In the genomic region with DNA sequence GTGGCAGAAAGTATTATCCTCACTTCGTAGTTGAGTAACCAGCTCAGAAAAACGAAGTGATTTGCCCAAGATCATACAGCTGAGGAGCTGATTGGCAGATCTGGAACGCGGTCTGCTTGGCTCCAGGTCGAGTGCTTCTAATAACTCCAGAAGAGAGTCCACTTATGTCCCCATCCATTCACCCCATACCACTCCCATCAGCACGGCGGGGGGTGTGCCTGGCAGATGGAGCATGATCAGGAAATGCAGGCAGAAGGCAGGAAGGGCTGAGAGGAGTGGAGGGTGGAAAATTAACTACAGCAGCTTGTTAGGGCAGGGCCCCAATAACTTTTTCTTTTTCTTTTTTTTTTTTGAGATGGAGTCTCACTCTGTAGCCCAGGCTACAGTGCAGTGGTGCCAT, we compare ENCODE assay signal across 1 cellular context.
TF ChIP-seq lines count a peak whose summit lies in the region.

No MANE protein-coding gene starts in this region.

TF ChIP-seq in GM23338, 12 proteins besides CTCF, POLR2A, EP300 and RAD21 (continued from another document):
- TF ChIP-seq ZNF462 (CRISPR knock-in tag; IDR thresholded peaks at IDR 0.05) (no peak), ZNF331 (CRISPR knock-in tag; IDR thresholded peaks at IDR 0.05; ENCODE audit: low read depth) (no peak), POLR2AphosphoS5 (IDR thresholded peaks at IDR 0.05; ENCODE audit: low read depth) (no peak), CREB1 (CRISPR knock-in tag; IDR thresholded peaks at IDR 0.05; ENCODE audit: low read depth) (no peak), ZNF114 (CRISPR knock-in tag; IDR thresholded peaks at IDR 0.05) (no peak)
- TF ChIP-seq, protein P1, sequence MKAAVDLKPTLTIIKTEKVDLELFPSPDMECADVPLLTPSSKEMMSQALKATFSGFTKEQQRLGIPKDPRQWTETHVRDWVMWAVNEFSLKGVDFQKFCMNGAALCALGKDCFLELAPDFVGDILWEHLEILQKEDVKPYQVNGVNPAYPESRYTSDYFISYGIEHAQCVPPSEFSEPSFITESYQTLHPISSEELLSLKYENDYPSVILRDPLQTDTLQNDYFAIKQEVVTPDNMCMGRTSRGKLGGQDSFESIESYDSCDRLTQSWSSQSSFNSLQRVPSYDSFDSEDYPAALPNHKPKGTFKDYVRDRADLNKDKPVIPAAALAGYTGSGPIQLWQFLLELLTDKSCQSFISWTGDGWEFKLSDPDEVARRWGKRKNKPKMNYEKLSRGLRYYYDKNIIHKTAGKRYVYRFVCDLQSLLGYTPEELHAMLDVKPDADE (IDR thresholded peaks at IDR 0.05) = no peak
- TF ChIP-seq, protein P2, sequence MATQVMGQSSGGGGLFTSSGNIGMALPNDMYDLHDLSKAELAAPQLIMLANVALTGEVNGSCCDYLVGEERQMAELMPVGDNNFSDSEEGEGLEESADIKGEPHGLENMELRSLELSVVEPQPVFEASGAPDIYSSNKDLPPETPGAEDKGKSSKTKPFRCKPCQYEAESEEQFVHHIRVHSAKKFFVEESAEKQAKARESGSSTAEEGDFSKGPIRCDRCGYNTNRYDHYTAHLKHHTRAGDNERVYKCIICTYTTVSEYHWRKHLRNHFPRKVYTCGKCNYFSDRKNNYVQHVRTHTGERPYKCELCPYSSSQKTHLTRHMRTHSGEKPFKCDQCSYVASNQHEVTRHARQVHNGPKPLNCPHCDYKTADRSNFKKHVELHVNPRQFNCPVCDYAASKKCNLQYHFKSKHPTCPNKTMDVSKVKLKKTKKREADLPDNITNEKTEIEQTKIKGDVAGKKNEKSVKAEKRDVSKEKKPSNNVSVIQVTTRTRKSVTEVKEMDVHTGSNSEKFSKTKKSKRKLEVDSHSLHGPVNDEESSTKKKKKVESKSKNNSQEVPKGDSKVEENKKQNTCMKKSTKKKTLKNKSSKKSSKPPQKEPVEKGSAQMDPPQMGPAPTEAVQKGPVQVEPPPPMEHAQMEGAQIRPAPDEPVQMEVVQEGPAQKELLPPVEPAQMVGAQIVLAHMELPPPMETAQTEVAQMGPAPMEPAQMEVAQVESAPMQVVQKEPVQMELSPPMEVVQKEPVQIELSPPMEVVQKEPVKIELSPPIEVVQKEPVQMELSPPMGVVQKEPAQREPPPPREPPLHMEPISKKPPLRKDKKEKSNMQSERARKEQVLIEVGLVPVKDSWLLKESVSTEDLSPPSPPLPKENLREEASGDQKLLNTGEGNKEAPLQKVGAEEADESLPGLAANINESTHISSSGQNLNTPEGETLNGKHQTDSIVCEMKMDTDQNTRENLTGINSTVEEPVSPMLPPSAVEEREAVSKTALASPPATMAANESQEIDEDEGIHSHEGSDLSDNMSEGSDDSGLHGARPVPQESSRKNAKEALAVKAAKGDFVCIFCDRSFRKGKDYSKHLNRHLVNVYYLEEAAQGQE (IDR thresholded peaks at IDR 0.05; ENCODE audit: unreplicated experiment) = no peak
